ENCODE assay signal across 11 cellular contexts in the genomic region with DNA sequence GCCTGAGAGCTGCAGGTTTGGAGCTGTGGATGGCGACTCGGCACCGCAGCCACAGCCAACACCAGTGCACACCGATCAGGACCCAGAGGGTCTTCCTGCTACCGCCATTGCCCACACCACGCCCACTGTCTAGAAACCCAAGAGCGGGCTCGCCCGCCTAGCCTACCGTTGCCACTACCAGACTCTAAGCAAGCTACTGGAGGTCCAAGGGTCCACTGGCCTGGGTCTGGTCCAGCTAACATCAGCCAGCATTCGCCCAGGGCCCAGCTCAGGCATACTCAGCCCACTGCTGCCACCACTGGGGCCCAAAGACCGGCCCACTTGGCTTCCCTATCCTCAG. TPM values are rescaled to one million over a fixed set of nuclear protein-coding genes. Genes with fewer than 3 reads are reported as not detected.
A peak's percentile ranks its signal among the peaks of the same experiment; 100 is the strongest.
DNase-seq lines count a peak whose midpoint lies in the region; ATAC-seq lines count a peak whose summit lies in the region.
"Had no signal": no experiment of that assay in that cellular context is flagged by ENCODE, and none has a peak within 500 bp of the region (broad histone marks: within the 10 kb centered on the region; RNA-seq: fewer than 3 reads in every experiment).

No MANE protein-coding gene starts in this region.

- no peak overlapping the region for H2BK12ac ChIP-seq in trophoblast cell (ENCODE audit: low read length)

- DNase-seq in T-helper 2 cell treated with Interferon-gamma antibody and Interleukin-4, amounts not matched to agents 5 μg/mL and 100 μg/mL, for 36 hours (ENCODE audit: low spot score), result no peak
- DNase-seq in T-helper 2 cell (no peak), trophoblast cell (no peak), NCI-H446 treated with DMSO at 0.1 percent for 48 hours (lab: John Stamatoyannopoulos, UW) (no peak), DMS79 treated with DMSO at 0.1 percent for 48 hours (lab: John Stamatoyannopoulos, UW) (no peak)
- DNase-seq: effector memory CD4-positive, alpha-beta T cell; T1000 had no signal

- H3K27ac ChIP-seq in ectodermal cell (ENCODE audit: insufficient read depth, low read depth, low read length, poor library complexity, severe bottlenecking) (no peak overlapping the region), trophoblast cell (ENCODE audit: low read depth, low read length) (no peak overlapping the region)
- H3K27ac ChIP-seq: ovary had no signal

- ATAC-seq in HG02763 (IDR thresholded peaks at IDR 0.05; ENCODE audit: unreplicated experiment) (peak; percentile 28), GM21360 (IDR thresholded peaks at IDR 0.05; ENCODE audit: unreplicated experiment) (no peak)

- H3K4me1 ChIP-seq in ectodermal cell (ENCODE audit: control insufficient read depth, insufficient read depth, low read length), result no peaks in the 10 kb centered on the region
- peaks cover 0 to 12% of the 10 kb centered on the region in 2 experiments for H3K4me1 ChIP-seq in trophoblast cell (ENCODE audit: control insufficient read depth in 1 of 2, insufficient read depth in 2 of 2, low read length in 2 of 2)

- H3K18ac ChIP-seq in trophoblast cell (ENCODE audit: low read length), result no peak overlapping the region

- no peak overlapping the region for H3K9ac ChIP-seq in trophoblast cell (ENCODE audit: low read length)

- H3K27me3 Mint-ChIP-seq in T-helper 2 cell treated with Interferon-gamma antibody and Interleukin-4, amounts not matched to agents 5 μg/mL and 100 μg/mL, for 36 hours (ENCODE audit: low read depth), result peaks cover 54% of the 10 kb centered on the region

- peak overlapping the region; percentile 40 for H3K4me2 ChIP-seq in trophoblast cell (ENCODE audit: low read length)

- no peak overlapping the region for H3K14ac ChIP-seq in trophoblast cell (ENCODE audit: low read length)

- H2AFZ ChIP-seq in trophoblast cell (ENCODE audit: insufficient read depth, low read length, poor library complexity), result no peak overlapping the region

- no peaks in the 10 kb centered on the region for H3K9me3 Mint-ChIP-seq in T-helper 2 cell treated with Interferon-gamma antibody and Interleukin-4, amounts not matched to agents 5 μg/mL and 100 μg/mL, for 36 hours

- no peak overlapping the region for H3K23ac ChIP-seq in trophoblast cell (ENCODE audit: low read length)

- H3K4me3 ChIP-seq in ectodermal cell (ENCODE audit: insufficient read depth, low read depth, low read length) (peak overlapping the region; percentile 29), trophoblast cell (ENCODE audit: low read depth, low read length) (no peak overlapping the region)

- no peak overlapping the region for H2BK5ac ChIP-seq in trophoblast cell (ENCODE audit: low read depth, low read length, poor library complexity)

- H3K4me3 Mint-ChIP-seq in T-helper 2 cell treated with Interferon-gamma antibody and Interleukin-4, amounts not matched to agents 5 μg/mL and 100 μg/mL, for 36 hours, result peak overlapping the region; percentile 76

- 88 to 89% methylated on average over 12 of the region's 12 CpGs for WGBS in ectodermal cell, 2 experiments
- no CpG with 5 or more reads among the region's 12 CpGs for WGBS in trophoblast cell (ENCODE audit: extremely low coverage, insufficient coverage, insufficient read length)

- H3K4me1 Mint-ChIP-seq in T-helper 2 cell treated with Interferon-gamma antibody and Interleukin-4, amounts not matched to agents 5 μg/mL and 100 μg/mL, for 36 hours (ENCODE audit: low read depth), result peaks cover 12% of the 10 kb centered on the region

- no peak overlapping the region for H4K12ac ChIP-seq in trophoblast cell (ENCODE audit: low read depth, low read length)

- H3K36me3 Mint-ChIP-seq in T-helper 2 cell treated with Interferon-gamma antibody and Interleukin-4, amounts not matched to agents 5 μg/mL and 100 μg/mL, for 36 hours (ENCODE audit: low read depth), result no peaks in the 10 kb centered on the region

- H3K36me3 ChIP-seq in ectodermal cell (ENCODE audit: control insufficient read depth, insufficient read depth, low read length) (no peaks in the 10 kb centered on the region), trophoblast cell (ENCODE audit: control insufficient read depth in 1 of 2, insufficient read depth in 2 of 2, low read length in 2 of 2) (no peaks in the 10 kb centered on the region)
- H3K36me3 ChIP-seq: ovary had no signal

- H3K27ac Mint-ChIP-seq in T-helper 2 cell treated with Interferon-gamma antibody and Interleukin-4, amounts not matched to agents 5 μg/mL and 100 μg/mL, for 36 hours, result no peak overlapping the region

- H3K9me3 ChIP-seq in ectodermal cell (ENCODE audit: control insufficient read depth, low read length) (no peaks in the 10 kb centered on the region), trophoblast cell (ENCODE audit: insufficient read depth, low read depth, low read length) (no peaks in the 10 kb centered on the region)
- H3K9me3 ChIP-seq: ovary had no signal

- H3K27me3 ChIP-seq in ectodermal cell (ENCODE audit: control insufficient read depth, insufficient read depth, low read length, poor library complexity, severe bottlenecking) (peaks cover 29% of the 10 kb centered on the region), trophoblast cell (ENCODE audit: insufficient read depth, low read length) (no peaks in the 10 kb centered on the region)
- H3K27me3 ChIP-seq: ovary had no signal

- H3K79me1 ChIP-seq in trophoblast cell (ENCODE audit: low read length), result no peaks in the 10 kb centered on the region

- no peak overlapping the region for H4K8ac ChIP-seq in trophoblast cell (ENCODE audit: low read depth, low read length)

- no peak overlapping the region for H3K4ac ChIP-seq in trophoblast cell (ENCODE audit: low read depth, low read length)

- H2AK5ac ChIP-seq in trophoblast cell (ENCODE audit: low read length), result no peak overlapping the region

- no peaks in the 10 kb centered on the region for H3K79me2 ChIP-seq in trophoblast cell (ENCODE audit: control insufficient read depth, insufficient read depth, low read length, poor library complexity)

- no peak overlapping the region for H4K91ac ChIP-seq in trophoblast cell (ENCODE audit: low read depth, low read length)

- no peak overlapping the region for H2BK120ac ChIP-seq in trophoblast cell (ENCODE audit: insufficient read depth, low read length, poor library complexity)

RNA-seq across cellular contexts. Expression of gene MON2, which starts 30.5 kb away (rescaled TPM):
- polyA plus RNA-seq in ectodermal cell (2013, experiment 1 of 4), result 23.3 TPM
- polyA plus RNA-seq in ectodermal cell (2013, experiment 2 of 4), result 25.3 TPM
- polyA plus RNA-seq in ectodermal cell (2013, experiment 3 of 4), result 19.9 TPM
- 26.1 TPM for polyA plus RNA-seq in ectodermal cell (2013, experiment 4 of 4)
- 16.9 and 17.7 TPM in 2 replicates for polyA plus RNA-seq in trophoblast cell (2013)
